In genomic region chr6:87779542-87779941, GRCh38 we compare ENCODE assay signal across 26 cellular contexts.
"Had no signal": no experiment of that assay in that cellular context is flagged by ENCODE, and none has a peak within 500 bp of the region (broad histone marks: within the 10 kb centered on the region; RNA-seq: fewer than 3 reads in every experiment).

No MANE protein-coding gene starts in this region.

- H3K9ac ChIP-seq: neural progenitor cell, parathyroid adenoma had no signal

- DNase-seq: natural killer cell; occipital lobe; ovary; posterior cingulate gyrus; psoas muscle; right cardiac atrium; right lobe of liver; sigmoid colon; small intestine; stimulated activated CD4-positive, alpha-beta T cell treated with anti-CD3 and anti-CD28 coated beads, Interleukin-15, amount 100 ng/mL, for 24 hours; stimulated activated CD4-positive, alpha-beta T cell treated with anti-CD3 and anti-CD28 coated beads, Interleukin-2, amount 100 ng/mL, for 24 hours; stimulated activated CD4-positive, alpha-beta T cell treated with anti-CD3 and anti-CD28 coated beads, Interleukin-2, amount 100 ng/mL, for 48 hours; stimulated activated CD4-positive, alpha-beta T cell treated with anti-CD3 and anti-CD28 coated beads, Interleukin-4, amount 100 ng/mL, for 24 hours; stimulated activated naive B cell treated with anti-CD40 and anti-IgM and Interleukin-4, amounts not matched to agents 10 μg/mL and 1 μg/mL and 100 μg/mL, for 72 hours; stimulated activated naive CD4-positive, alpha-beta T cell treated with Interleukin-2 at 50 U/mL for 16 hours; stomach; thyroid gland; trophoblast cell; upper lobe of left lung had no signal

- FAIRE-seq: small intestine, urothelium cell line had no signal

- H3K27ac ChIP-seq: neural progenitor cell, ovary, parathyroid adenoma, psoas muscle, right lobe of liver, sigmoid colon, stomach, thoracic aorta, thyroid gland, tibial nerve, upper lobe of left lung, vagina had no signal

- H3K9me3 ChIP-seq: ovary, psoas muscle, right lobe of liver, sigmoid colon, stomach, thoracic aorta, thyroid gland, tibial nerve, upper lobe of left lung, vagina had no signal

- H3K4me1 ChIP-seq: neural progenitor cell, sigmoid colon, stomach, thyroid gland, tibial nerve, vagina had no signal

- H3K79me2 ChIP-seq: parathyroid adenoma had no signal

- H3K4me2 ChIP-seq: neural progenitor cell had no signal

- H3K4me3 ChIP-seq: neural progenitor cell, ovary, psoas muscle, right lobe of liver, sigmoid colon, stomach, thoracic aorta, thyroid gland, tibial nerve, upper lobe of left lung, vagina had no signal

- H2AFZ ChIP-seq: neural progenitor cell had no signal

- ATAC-seq: natural killer cell; psoas muscle; right cardiac atrium; right lobe of liver; stimulated activated effector memory CD8-positive, alpha-beta T cell treated with anti-CD3 and anti-CD28 coated beads, Interleukin-12 subunit alpha, Interleukin-12 subunit beta, amount 100 ng/mL, for 72 hours; stimulated activated naive B cell treated with anti-CD40 and anti-IgM and Interleukin-4, amounts not matched to agents 10 μg/mL and 1 μg/mL and 100 μg/mL, for 72 hours had no signal

- H3K27me3 ChIP-seq: neural progenitor cell, ovary, right lobe of liver, sigmoid colon, stomach, thyroid gland, tibial nerve, upper lobe of left lung, vagina had no signal

- H3K36me3 ChIP-seq: neural progenitor cell, ovary, right lobe of liver, sigmoid colon, stomach, thoracic aorta, thyroid gland, tibial nerve, upper lobe of left lung, vagina had no signal
